Comparison of ENCODE assay signal across 15 cellular contexts in genomic region chr1:88777604-88778149, GRCh38.
DNase-seq lines count a peak whose midpoint lies in the region; ATAC-seq and TF ChIP-seq lines count a peak whose summit lies in the region.
"Had no signal": no experiment of that assay in that cellular context is flagged by ENCODE, and none has a peak within 500 bp of the region (broad histone marks: within the 10 kb centered on the region; RNA-seq: fewer than 3 reads in every experiment).

No MANE protein-coding gene starts in this region.

- peaks cover 8% of the 10 kb centered on the region for H3K9me2 ChIP-seq in PC-9 (ENCODE audit: insufficient read depth)

- H3K9ac ChIP-seq in iPS-20b (ENCODE audit: low read depth, low read length), result peak overlapping the region; percentile 9; the same call in 1 of the 2 replicates
- H3K9ac ChIP-seq: BLaER1 treated with 17β-estradiol and CSF1 and Interleukin-3, amounts not matched to agents 10 nM and 100 nM had no signal

- ATAC-seq in GM21526 (IDR thresholded peaks at IDR 0.05; ENCODE audit: low FRiP score, unreplicated experiment), result no peak
- ATAC-seq: Panc1, Right ventricle myocardium inferior, T-cell had no signal

- peaks cover 26% of the 10 kb centered on the region for H3K79me2 ChIP-seq in PC-9 (ENCODE audit: low read depth)

- H3K4me1 ChIP-seq in PC-9 (replicated peaks; ENCODE audit: insufficient read depth), result peaks cover 28% of the 10 kb centered on the region
- peaks cover 53% of the 10 kb centered on the region for H3K4me1 ChIP-seq in iPS-20b (ENCODE audit: insufficient read depth, low read length)
- peaks cover 18% of the 10 kb centered on the region for H3K4me1 ChIP-seq in HAP-1

- in situ Hi-C loops in HAP-1 (cut with MboI; ENCODE audit: low sequenced_read_pairs), result no loop called here

- BruUV-seq in PC-9 (replicated peaks; lab: Mats Ljungman, UMichigan), result no TSS peak

- H3K4me2 ChIP-seq in PC-9, result no peak overlapping the region
- H3K4me2 ChIP-seq: BLaER1 treated with 17β-estradiol and CSF1 and Interleukin-3, amounts not matched to agents 10 nM and 100 nM had no signal

- H3K4me1 Mint-ChIP-seq in activated naive CD4-positive, alpha-beta T cell treated with anti-CD3 and anti-CD28 coated beads, Interleukin-2, amount 10 ng/mL, durations not matched to agents 7 days and 5 days, result peaks cover 15% of the 10 kb centered on the region

- no peaks in the 10 kb centered on the region for H3K9me3 ChIP-seq in PC-9 (ENCODE audit: insufficient read depth, low read depth)
- H3K9me3 ChIP-seq in iPS-20b (ENCODE audit: insufficient read depth, low read depth, low read length), result no peaks in the 10 kb centered on the region
- H3K9me3 ChIP-seq in HAP-1, result no peaks in the 10 kb centered on the region

- no peak for TF ChIP-seq CTCF in PC-9 (conservative IDR thresholded peaks at IDR 0.05)

- no peak overlapping the region for H2AFZ ChIP-seq in PC-9

- H3K36me3 ChIP-seq in PC-9 (ENCODE audit: low read depth), result peaks cover 37% of the 10 kb centered on the region
- H3K36me3 ChIP-seq in iPS-20b (ENCODE audit: insufficient read depth, low read depth, low read length), result peaks cover 30% of the 10 kb centered on the region
- peaks cover 13% of the 10 kb centered on the region for H3K36me3 ChIP-seq in HAP-1 (replicated peaks)

- no peaks in the 10 kb centered on the region for H3K9me3 Mint-ChIP-seq in activated naive CD4-positive, alpha-beta T cell treated with anti-CD3 and anti-CD28 coated beads, Interleukin-2, amount 10 ng/mL, durations not matched to agents 7 days and 5 days
- H3K9me3 Mint-ChIP-seq: T-cell had no signal

- H3K27ac ChIP-seq in PC-9 (peak overlapping the region; percentile 23; the same call in 1 of the 2 replicates), iPS-20b (ENCODE audit: low read length) (peak overlapping the region; percentile 45)
- H3K27ac ChIP-seq: BLaER1 treated with 17β-estradiol and CSF1 and Interleukin-3, amounts not matched to agents 10 nM and 100 nM; SK-N-MC had no signal

- intact Hi-C loops in PC-9 (cut with micrococcal nuclease; ENCODE audit: unreplicated experiment), result no loop called here

- CTCF ChIA-PET in activated naive CD4-positive, alpha-beta T cell treated with anti-CD3 and anti-CD28 coated beads, Interleukin-2, amount 10 ng/mL, durations not matched to agents 7 days and 5 days (lab: Charles Lee), result no interaction called here
- CTCF ChIA-PET in PC-9 (lab: Charles Lee), result no interaction called here

- no peak overlapping the region for H3K4me3 ChIP-seq in PC-9
- peak overlapping the region; percentile 32 for H3K4me3 ChIP-seq in iPS-20b (ENCODE audit: low read length)
- no peak overlapping the region for H3K4me3 ChIP-seq in HAP-1
- H3K4me3 ChIP-seq: BLaER1 treated with 17β-estradiol and CSF1 and Interleukin-3, amounts not matched to agents 10 nM and 100 nM; SK-N-MC had no signal

- POLR2A ChIA-PET in PC-9 (lab: Charles Lee; ENCODE audit: unreplicated experiment), result no interaction called here

- no peaks in the 10 kb centered on the region for H4K20me1 ChIP-seq in PC-9 (ENCODE audit: insufficient read depth)

- peaks cover 29% of the 10 kb centered on the region for H3F3A ChIP-seq in PC-9 (ENCODE audit: insufficient read depth, low read depth)

- H3K27me3 Mint-ChIP-seq in activated naive CD4-positive, alpha-beta T cell treated with anti-CD3 and anti-CD28 coated beads, Interleukin-2, amount 10 ng/mL, durations not matched to agents 7 days and 5 days, result no peaks in the 10 kb centered on the region
- H3K27me3 Mint-ChIP-seq: T-cell had no signal

- peak overlapping the region; percentile 26 for H3K27ac Mint-ChIP-seq in activated naive CD4-positive, alpha-beta T cell treated with anti-CD3 and anti-CD28 coated beads, Interleukin-2, amount 10 ng/mL, durations not matched to agents 7 days and 5 days
- H3K27ac Mint-ChIP-seq: T-cell had no signal

- H3K36me3 Mint-ChIP-seq in activated naive CD4-positive, alpha-beta T cell treated with anti-CD3 and anti-CD28 coated beads, Interleukin-2, amount 10 ng/mL, durations not matched to agents 7 days and 5 days, result peaks cover 63% of the 10 kb centered on the region

- DNase-seq in activated naive CD4-positive, alpha-beta T cell treated with anti-CD3 and anti-CD28 coated beads, Interleukin-2, amount 10 ng/mL, durations not matched to agents 7 days and 5 days, result no peak
- DNase-seq in activated naive CD4-positive, alpha-beta T cell treated with Interleukin-2 at 50 U/mL for 16 hours, result no peak
- DNase-seq in PC-9, result no peak
- no peak for DNase-seq in stimulated activated naive CD4-positive, alpha-beta T cell (lab: John Stamatoyannopoulos, UW)
- no peak for DNase-seq in HAP-1 (ENCODE audit: low spot score in 2 of 2)
- DNase-seq in NCI-H1694 treated with DMSO at 0.1 percent for 48 hours (lab: John Stamatoyannopoulos, UW), result no peak
- DNase-seq: GOT3, NCI-H2107, T-cell had no signal

- no peak overlapping the region for H3K4me3 Mint-ChIP-seq in activated naive CD4-positive, alpha-beta T cell treated with anti-CD3 and anti-CD28 coated beads, Interleukin-2, amount 10 ng/mL, durations not matched to agents 7 days and 5 days
- H3K4me3 Mint-ChIP-seq: T-cell had no signal

- H3K27me3 ChIP-seq in PC-9 (ENCODE audit: insufficient read depth, low read depth) (no peaks in the 10 kb centered on the region), iPS-20b (ENCODE audit: insufficient read depth, low read length) (no peaks in the 10 kb centered on the region), HAP-1 (ENCODE audit: low read depth) (no peaks in the 10 kb centered on the region)
- H3K27me3 ChIP-seq: BLaER1 treated with 17β-estradiol and CSF1 and Interleukin-3, amounts not matched to agents 10 nM and 100 nM had no signal
